In genomic region chr3:46660543-46661523, GRCh38 we compare ENCODE assay signal across 11 cellular contexts. TPM values are rescaled to one million over a fixed set of nuclear protein-coding genes. Genes with fewer than 3 reads are reported as not detected.
DNase-seq lines count a peak whose midpoint lies in the region; ATAC-seq and TF ChIP-seq lines count a peak whose summit lies in the region.
"Had no signal": no experiment of that assay in that cellular context is flagged by ENCODE, and none has a peak within 500 bp of the region (broad histone marks: within the 10 kb centered on the region; RNA-seq: fewer than 3 reads in every experiment).

No MANE protein-coding gene starts in this region.

- peak; percentile 64 to 94 (median 87) for ATAC-seq in right lobe of liver

- CTCF ChIA-PET in mammary epithelial cell (lab: Charles Lee; ENCODE audit: low non-redundant PET) = no interaction called here

- no peak overlapping the region for H3K4me2 ChIP-seq in mammary epithelial cell (ENCODE audit: insufficient read depth, low read depth, low read length)

- H2AFZ ChIP-seq in mammary epithelial cell (ENCODE audit: low read depth, low read length) = no peak overlapping the region

- intact Hi-C loops in mammary epithelial cell (cut with micrococcal nuclease) = loop anchor here (1.0 kb wide), 1 partner anchor 173 kb away; no protein-coding TSS in a partner anchor
- intact Hi-C loops in right lobe of liver (cut with DNase I) = no loop called here

- H3K9ac ChIP-seq in mammary epithelial cell (ENCODE audit: insufficient read depth, low read length) = no peak overlapping the region

- H3K27me3 ChIP-seq in mammary epithelial cell (ENCODE audit: insufficient read depth, low read length) = no peaks in the 10 kb centered on the region
- no peaks in the 10 kb centered on the region for H3K27me3 ChIP-seq in right lobe of liver
- H3K27me3 ChIP-seq in brain microvascular endothelial cell (replicated peaks) = peaks cover 9% of the 10 kb centered on the region

- no peak overlapping the region for H3K27ac Mint-ChIP-seq in HFFc6

- TF ChIP-seq POLR2A in right lobe of liver (IDR thresholded peaks at IDR 0.05) = no peak

- H3K4me3 Mint-ChIP-seq in HFFc6 = no peak overlapping the region

- no peaks in the 10 kb centered on the region for H4K20me1 ChIP-seq in mammary epithelial cell (ENCODE audit: insufficient read depth, low read length)

- dilution Hi-C loops in mammary epithelial cell (cut with HindIII; ENCODE audit: low sequenced_read_pairs) = loop anchor here (5.0 kb wide), 1 partner anchor 49 kb away; the partner anchor contains the start of gene FAM240A

- no peaks in the 10 kb centered on the region for H3K79me2 ChIP-seq in mammary epithelial cell (ENCODE audit: insufficient read depth, low read length)

- H3K27ac ChIP-seq in mammary epithelial cell (ENCODE audit: insufficient read depth, low read depth, low read length) (no peak overlapping the region), right lobe of liver (no peak overlapping the region), brain microvascular endothelial cell (no peak overlapping the region)
- H3K27ac ChIP-seq: SK-N-MC had no signal

- H3K9me3 ChIP-seq in mammary epithelial cell (replicated peaks; ENCODE audit: insufficient read depth, low read length) (no peaks in the 10 kb centered on the region), right lobe of liver (no peaks in the 10 kb centered on the region)

- H3K4me1 ChIP-seq in mammary epithelial cell (ENCODE audit: insufficient read depth, low read length) (peaks cover 24% of the 10 kb centered on the region), right lobe of liver (peaks cover 0 to 10% (median 3%) of the 10 kb centered on the region in 4 donors)

- no peaks in the 10 kb centered on the region for H3K9me3 Mint-ChIP-seq in HFFc6

- DNase-seq in COLO668 (lab: John Stamatoyannopoulos, UW; ENCODE audit: unreplicated experiment) = peak; percentile 9
- peak; percentile 10 for DNase-seq in HFFc6
- DNase-seq in mammary epithelial cell = peak; percentile 70
- DNase-seq in right lobe of liver = peak; percentile 70 to 87 (median 85)
- DNase-seq in stimulated activated CD4-positive, alpha-beta T cell treated with anti-CD3 and anti-CD28 coated beads, Interleukin-12 subunit alpha, Interleukin-12 subunit beta, amount 100 ng/mL, for 4 hours = no peak
- DNase-seq in brain microvascular endothelial cell = no peak
- no peak for DNase-seq in stimulated activated CD4-positive, alpha-beta T cell treated with anti-CD3 and anti-CD28 coated beads, Interleukin-15, amount 100 ng/mL, for 24 hours
- DNase-seq in cerebellar nuclear complex (lab: John Stamatoyannopoulos, UW) = no peak

- no peak overlapping the region for H3K4me3 ChIP-seq in mammary epithelial cell (replicated peaks in 1 of 3; ENCODE audit: insufficient read depth in 1 of 3, low read depth in 2 of 3, low read length in 3 of 3)
- no peak overlapping the region for H3K4me3 ChIP-seq in right lobe of liver
- H3K4me3 ChIP-seq in brain microvascular endothelial cell (ENCODE audit: low read depth, low read length) = no peak overlapping the region
- H3K4me3 ChIP-seq: SK-N-MC, skin epidermis had no signal

- H3K36me3 Mint-ChIP-seq in HFFc6 (ENCODE audit: low read depth) = no peaks in the 10 kb centered on the region

- peaks cover 50% of the 10 kb centered on the region for H3K4me1 Mint-ChIP-seq in HFFc6 (ENCODE audit: low read depth)

- no TSS peak for BruUV-seq in mammary epithelial cell (replicated peaks; lab: Mats Ljungman, UMichigan)

- no peak for TF ChIP-seq CTCF in HFFc6 (IDR thresholded peaks at IDR 0.05)
- TF ChIP-seq CTCF in mammary epithelial cell (conservative IDR thresholded peaks at IDR 0.05 in 1 of 2, IDR thresholded peaks at IDR 0.05 in 1 of 2; ENCODE audit: extremely low read depth in 1 of 2, insufficient read depth in 1 of 2, low read depth in 1 of 2, low read length in 2 of 2) = peak; percentile 4 to 50
- peak in 2 of 4 donors; percentile 14 to 31 for TF ChIP-seq CTCF in right lobe of liver (IDR thresholded peaks at IDR 0.05)
- TF ChIP-seq CTCF in brain microvascular endothelial cell (IDR thresholded peaks at IDR 0.05; ENCODE audit: low read depth, low read length, missing control alignments) = no peak

- H3K36me3 ChIP-seq in mammary epithelial cell (ENCODE audit: insufficient read depth, low read length) (no peaks in the 10 kb centered on the region), right lobe of liver (no peaks in the 10 kb centered on the region), brain microvascular endothelial cell (replicated peaks) (no peaks in the 10 kb centered on the region)

- 35% methylated on average over 8 of the region's 9 CpGs for WGBS in mammary epithelial cell (ENCODE audit: low coverage, missing lambda C conversion rate)
- 43% methylated on average over 5 of the region's 9 CpGs for WGBS in right lobe of liver (ENCODE audit: insufficient coverage, low coverage, low lambda C conversion rate, missing lambda C conversion rate)

- in situ Hi-C loops in mammary epithelial cell (cut with MboI; ENCODE audit: low sequenced_read_pairs in 2 of 2) = no loop called here
- in situ Hi-C loops in brain microvascular endothelial cell (cut with HindIII; ENCODE audit: low pct_ligation_motif_present, low sequenced_read_pairs) = no loop called here

- peaks cover 50% of the 10 kb centered on the region for H3K27me3 Mint-ChIP-seq in HFFc6 (ENCODE audit: insufficient read depth)

RNA-seq across cellular contexts. Expression of gene ALS2CL, which starts 32.6 kb away (rescaled TPM):
- total RNA-seq in HFFc6 (2021; fragmentation: NEBNext Ultra II Directional; extraction: Animal tissue kit (Norgen Biotek cat#: 25700)) = 1 to 10 TPM; 1.7 to 3.9 (median 2.4) TPM
- total RNA-seq in mammary epithelial cell = 100 to 1,000 TPM in 1 of 2 donors, 10 to 100 TPM in 1; 57.5 to 144 TPM
- polyA plus RNA-seq in mammary epithelial cell = 59.4 TPM
- 79.0 TPM for polyA minus RNA-seq in mammary epithelial cell
- total RNA-seq in right lobe of liver = 10 to 100 TPM; 12.3 to 19.1 (median 15.9) TPM

RNA-seq across cellular contexts. Expression of gene TMIE, which starts 40.4 kb away (rescaled TPM):
- total RNA-seq in HFFc6 (2021; fragmentation: NEBNext Ultra II Directional; extraction: Animal tissue kit (Norgen Biotek cat#: 25700)) = not detected
- total RNA-seq in mammary epithelial cell = under 1 TPM in 1 of 2 donors, not detected in 1; 0.38 TPM
- polyA plus RNA-seq in mammary epithelial cell = 0.09 TPM
- polyA minus RNA-seq in mammary epithelial cell = not detected
- total RNA-seq in right lobe of liver = under 1 TPM; 0.21 to 0.79 (median 0.34) TPM

RNA-seq across cellular contexts. Expression of gene FAM240A, which starts 48.5 kb away (rescaled TPM):
- total RNA-seq in HFFc6 (2021; fragmentation: NEBNext Ultra II Directional; extraction: Animal tissue kit (Norgen Biotek cat#: 25700)) = not detected
- not detected for total RNA-seq in mammary epithelial cell
- polyA plus RNA-seq in mammary epithelial cell = not detected
- not detected for polyA minus RNA-seq in mammary epithelial cell
- not detected for total RNA-seq in right lobe of liver
- total RNA-seq: lung microvascular endothelial cell had no signal

RNA-seq across cellular contexts. Expression of gene PRSS50, which starts 56.8 kb away (rescaled TPM):
- not detected for total RNA-seq in HFFc6 (2021; fragmentation: NEBNext Ultra II Directional; extraction: Animal tissue kit (Norgen Biotek cat#: 25700))
- total RNA-seq in mammary epithelial cell = under 1 TPM in 1 of 2 donors, not detected in 1; under 0.01 TPM
- not detected for polyA plus RNA-seq in mammary epithelial cell
- not detected for polyA minus RNA-seq in mammary epithelial cell
- total RNA-seq in right lobe of liver = under 1 TPM in 4 of 6 experiments, not detected in 2; 0.07 to 0.42 (median 0.13) TPM
- total RNA-seq: lung microvascular endothelial cell had no signal

Comparison
In these comparisons a context has a peak if more than half of its experiments do, and no peak if none do; other contexts are left out.
1. DNase-seq: peak in COLO668 (single experiment), HFFc6 (single experiment), mammary epithelial cell (single experiment) and right lobe of liver (3 of 3); none in stimulated activated CD4-positive, alpha-beta T cell treated with anti-CD3 and anti-CD28 coated beads, Interleukin-12 subunit alpha, Interleukin-12 subunit beta, amount 100 ng/mL, for 4 hours (single experiment), brain microvascular endothelial cell (single experiment), stimulated activated CD4-positive, alpha-beta T cell treated with anti-CD3 and anti-CD28 coated beads, Interleukin-15, amount 100 ng/mL, for 24 hours (single experiment) and cerebellar nuclear complex (0 of 2).
2. CTCF ChIP-seq: peak in mammary epithelial cell (2 of 2); none in HFFc6 (single experiment) and brain microvascular endothelial cell (single experiment).